Comparison of ENCODE assay signal across 8 cellular contexts in the genomic region with DNA sequence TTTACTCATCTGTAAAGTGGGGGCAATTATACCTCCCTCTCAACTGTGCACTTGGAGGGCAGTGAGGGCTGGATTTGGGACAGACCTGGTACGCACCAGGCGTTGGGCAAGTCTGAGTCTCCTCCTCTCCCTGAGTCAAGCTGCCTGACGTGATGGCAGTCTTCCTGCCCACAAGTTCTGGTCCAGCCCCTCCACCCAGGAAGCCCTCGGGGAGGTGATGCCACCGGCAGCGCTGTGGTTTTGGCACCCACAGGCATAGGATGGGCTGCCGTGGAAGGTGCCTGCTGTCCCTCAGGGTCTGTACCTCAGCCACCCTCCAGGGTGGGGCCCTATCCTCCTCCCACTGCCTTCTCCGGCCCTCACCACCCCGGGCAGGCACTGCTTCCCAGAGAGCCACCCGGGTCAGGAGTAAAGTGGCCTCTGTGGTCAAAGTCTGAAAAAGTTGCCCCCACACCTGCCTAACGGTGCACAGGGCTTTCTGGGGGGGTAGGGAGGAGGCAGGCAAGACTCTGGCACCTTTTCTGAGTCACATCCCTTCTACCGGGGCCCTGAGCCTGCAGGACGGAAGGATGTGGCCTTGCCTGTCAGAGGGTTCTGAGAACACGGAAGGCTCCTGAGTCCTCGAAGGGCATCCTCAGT. TPM values are rescaled to one million over a fixed set of nuclear protein-coding genes. Genes with fewer than 3 reads are reported as not detected.
DNase-seq lines count a peak whose midpoint lies in the region; ATAC-seq and TF ChIP-seq lines count a peak whose summit lies in the region.

No MANE protein-coding gene starts in this region.

- H3K27me3 Mint-ChIP-seq in activated CD4-positive, alpha-beta memory T cell treated with anti-CD3 and anti-CD28 coated beads, Interleukin-2, amount 10 ng/mL, durations not matched to agents 7 days and 5 days: no peaks in the 10 kb centered on the region

- DNase-seq in HT1080 (ENCODE audit: low read depth) (peak; percentile 57), epithelial cell of esophagus (ENCODE audit: low read depth) (peak; percentile 94), esophagus squamous epithelium (lab: John Stamatoyannopoulos, UW) (no peak), ecto neural progenitor cell (ENCODE audit: low spot score) (no peak), NCI-H187 treated with DMSO at 0.1 percent for 48 hours (lab: John Stamatoyannopoulos, UW) (no peak)
- peak; percentile 96 for DNase-seq in activated CD4-positive, alpha-beta memory T cell treated with anti-CD3 and anti-CD28 coated beads, Interleukin-2, amount 10 ng/mL, durations not matched to agents 7 days and 5 days
- DNase-seq in stimulated activated CD8-positive, alpha-beta memory T cell treated with anti-CD3 and anti-CD28 coated beads, Interleukin-15, amount 100 ng/mL, for 48 hours (ENCODE audit: low read depth in 2 of 2): peak; percentile 86 to 87

- CTCF ChIA-PET in activated CD4-positive, alpha-beta memory T cell treated with anti-CD3 and anti-CD28 coated beads, Interleukin-2, amount 10 ng/mL, durations not matched to agents 7 days and 5 days (lab: Charles Lee): interaction anchor here (0.9 kb wide), 1 partner anchor 28 kb away, joined by 4 read pairs; no protein-coding TSS in a partner anchor

- no peak for ATAC-seq in HG02885 (IDR thresholded peaks at IDR 0.05; ENCODE audit: poor library complexity, unreplicated experiment)

- peaks cover 52% of the 10 kb centered on the region for H3K36me3 Mint-ChIP-seq in activated CD4-positive, alpha-beta memory T cell treated with anti-CD3 and anti-CD28 coated beads, Interleukin-2, amount 10 ng/mL, durations not matched to agents 7 days and 5 days (ENCODE audit: low read depth)

- H3K27ac ChIP-seq in esophagus squamous epithelium: peak overlapping the region in 2 of 4 donors; percentile 31 to 73

- H3K9me3 Mint-ChIP-seq in activated CD4-positive, alpha-beta memory T cell treated with anti-CD3 and anti-CD28 coated beads, Interleukin-2, amount 10 ng/mL, durations not matched to agents 7 days and 5 days: no peaks in the 10 kb centered on the region

- H3K4me3 ChIP-seq in epithelial cell of esophagus (ENCODE audit: low read length) (no peak overlapping the region), esophagus squamous epithelium (no peak overlapping the region)

- peaks cover 0 to 17% (median 0%) of the 10 kb centered on the region in 3 donors for H3K4me1 ChIP-seq in esophagus squamous epithelium

- WGBS in esophagus squamous epithelium, 2 donors: 48 to 60% methylated on average over 2 to 5 of the region's 15 CpGs

- H3K27ac Mint-ChIP-seq in activated CD4-positive, alpha-beta memory T cell treated with anti-CD3 and anti-CD28 coated beads, Interleukin-2, amount 10 ng/mL, durations not matched to agents 7 days and 5 days: peak overlapping the region; percentile 96

- TF ChIP-seq CTCF in epithelial cell of esophagus (IDR thresholded peaks at IDR 0.05; ENCODE audit: insufficient read depth, low read depth, low read length, missing control alignments) (no peak), esophagus squamous epithelium (IDR thresholded peaks at IDR 0.05) (no peak)

- no peaks in the 10 kb centered on the region for H3K9me3 ChIP-seq in esophagus squamous epithelium

- peaks cover 0 to 11% (median 0%) of the 10 kb centered on the region in 4 donors for H3K27me3 ChIP-seq in esophagus squamous epithelium

- H3K4me3 Mint-ChIP-seq in activated CD4-positive, alpha-beta memory T cell treated with anti-CD3 and anti-CD28 coated beads, Interleukin-2, amount 10 ng/mL, durations not matched to agents 7 days and 5 days: peak overlapping the region; percentile 73

- POLR2A ChIA-PET in activated CD4-positive, alpha-beta memory T cell treated with anti-CD3 and anti-CD28 coated beads, Interleukin-2, amount 10 ng/mL, durations not matched to agents 7 days and 5 days (lab: Charles Lee): interaction anchor here (0.9 to 5.3 kb wide), 10 partner anchors 8 to 335 kb away, joined by 3 to 48 read pairs (median 4); a partner anchor contains a TSS

- H3K4me1 Mint-ChIP-seq in activated CD4-positive, alpha-beta memory T cell treated with anti-CD3 and anti-CD28 coated beads, Interleukin-2, amount 10 ng/mL, durations not matched to agents 7 days and 5 days: peaks cover 100% of the 10 kb centered on the region

- H3K36me3 ChIP-seq in esophagus squamous epithelium: no peaks in the 10 kb centered on the region

- intact Hi-C loops in esophagus squamous epithelium (cut with DNase I): no loop called here

- no peak for TF ChIP-seq POLR2A in esophagus squamous epithelium (IDR thresholded peaks at IDR 0.05)

RNA-seq across cellular contexts. Expression of a gene that starts 6.5 kb away (rescaled TPM):
- 0.24 and 0.60 TPM in 2 replicates for total RNA-seq in HT1080 (2014; rRNA removed; shearing (Covaris generic))
- polyA plus RNA-seq in HT1080 (2015; cell fraction: cytosol; rRNA removed): 1.1 and 1.9 TPM in 2 replicates
- 1.9 and 2.3 TPM in 2 replicates for polyA plus RNA-seq in HT1080 (2015; cell fraction: nucleus; rRNA removed)
- total RNA-seq in activated CD4-positive, alpha-beta memory T cell treated with anti-CD3 and anti-CD28 coated beads, Interleukin-2, amount 10 ng/mL, durations not matched to agents 7 days and 5 days: 100 to 1,000 TPM; 126 to 128 TPM
- under 1 TPM in 2 of 4 donors, not detected in 2; 0.92 to 0.95 TPM for total RNA-seq in esophagus squamous epithelium

RNA-seq across cellular contexts. Expression of a gene that starts 13.5 kb away (rescaled TPM):
- total RNA-seq in HT1080 (2014; rRNA removed; shearing (Covaris generic)): 8.0 and 11.3 TPM in 2 replicates
- 14.1 and 14.6 TPM in 2 replicates for polyA plus RNA-seq in HT1080 (2015; cell fraction: cytosol; rRNA removed)
- 13.4 and 14.0 TPM in 2 replicates for polyA plus RNA-seq in HT1080 (2015; cell fraction: nucleus; rRNA removed)
- total RNA-seq in activated CD4-positive, alpha-beta memory T cell treated with anti-CD3 and anti-CD28 coated beads, Interleukin-2, amount 10 ng/mL, durations not matched to agents 7 days and 5 days: 100 to 1,000 TPM; 145 to 146 TPM
- total RNA-seq in esophagus squamous epithelium: 10 to 100 TPM in 2 of 4 donors, 1 to 10 TPM in 1, under 1 TPM in 1; 0.91 to 12.1 (median 6.5) TPM

RNA-seq across cellular contexts. Expression of a gene that starts 49.9 kb away (rescaled TPM):
- 1.1 and 1.9 TPM in 2 replicates for total RNA-seq in HT1080 (2014; rRNA removed; shearing (Covaris generic))
- 4.3 and 4.5 TPM in 2 replicates for polyA plus RNA-seq in HT1080 (2015; cell fraction: cytosol; rRNA removed)
- 3.3 and 5.0 TPM in 2 replicates for polyA plus RNA-seq in HT1080 (2015; cell fraction: nucleus; rRNA removed)
- total RNA-seq in activated CD4-positive, alpha-beta memory T cell treated with anti-CD3 and anti-CD28 coated beads, Interleukin-2, amount 10 ng/mL, durations not matched to agents 7 days and 5 days: 10 to 100 TPM; 36.4 to 42.2 TPM
- 1 to 10 TPM in 3 of 4 donors, under 1 TPM in 1; 0.44 to 2.7 (median 2.2) TPM for total RNA-seq in esophagus squamous epithelium

Comparison
In these comparisons a context has a peak if more than half of its experiments do, and no peak if none do; other contexts are left out.
1. DNase-seq: peak in HT1080 (single experiment), activated CD4-positive, alpha-beta memory T cell treated with anti-CD3 and anti-CD28 coated beads, Interleukin-2, amount 10 ng/mL, durations not matched to agents 7 days and 5 days (single experiment), epithelial cell of esophagus (single experiment) and stimulated activated CD8-positive, alpha-beta memory T cell treated with anti-CD3 and anti-CD28 coated beads, Interleukin-15, amount 100 ng/mL, for 48 hours (2 of 2); none in esophagus squamous epithelium (single experiment), ecto neural progenitor cell (single experiment) and NCI-H187 treated with DMSO at 0.1 percent for 48 hours (single experiment).
2. RNA of a gene that starts 6.5 kb away (total RNA-seq): 126 to 128 TPM in activated CD4-positive, alpha-beta memory T cell treated with anti-CD3 and anti-CD28 coated beads, Interleukin-2, amount 10 ng/mL, durations not matched to agents 7 days and 5 days; 0.92 to 0.95 TPM in esophagus squamous epithelium and 0.24 to 0.60 TPM in HT1080; every median in the first group is over 10 times any median in the second.
3. RNA of a gene that starts 13.5 kb away (total RNA-seq): 145 to 146 TPM in activated CD4-positive, alpha-beta memory T cell treated with anti-CD3 and anti-CD28 coated beads, Interleukin-2, amount 10 ng/mL, durations not matched to agents 7 days and 5 days; 0.91 to 12.1 TPM in esophagus squamous epithelium and 8.0 to 11.3 TPM in HT1080; every median in the first group is over 10 times any median in the second.
4. RNA of a gene that starts 49.9 kb away (total RNA-seq): 36.4 to 42.2 TPM in activated CD4-positive, alpha-beta memory T cell treated with anti-CD3 and anti-CD28 coated beads, Interleukin-2, amount 10 ng/mL, durations not matched to agents 7 days and 5 days; 0.44 to 2.7 TPM in esophagus squamous epithelium and 1.1 to 1.9 TPM in HT1080; every median in the first group is over 10 times any median in the second.